In genomic region chr4:52096048-52096447, GRCh38 we compare ENCODE assay signal across 1 cellular context.
TF ChIP-seq lines count a peak whose summit lies in the region.

No MANE protein-coding gene starts in this region.

TF ChIP-seq in GM23338, 12 proteins besides CTCF, POLR2A, EP300 and RAD21:
- TF ChIP-seq ZNF462 (CRISPR knock-in tag; IDR thresholded peaks at IDR 0.05), result no peak
- no peak for TF ChIP-seq ZNF114 (CRISPR knock-in tag; IDR thresholded peaks at IDR 0.05)
- TF ChIP-seq NANOG (IDR thresholded peaks at IDR 0.05; ENCODE audit: borderline replicate concordance), result no peak
- TF ChIP-seq JUNB (IDR thresholded peaks at IDR 0.05; ENCODE audit: unreplicated experiment), result no peak
- TF ChIP-seq ZNF331 (CRISPR knock-in tag; IDR thresholded peaks at IDR 0.05; ENCODE audit: low read depth), result no peak
- TF ChIP-seq EZH2phosphoT487 (IDR thresholded peaks at IDR 0.05; ENCODE audit: unreplicated experiment), result no peak
- TF ChIP-seq REST (IDR thresholded peaks at IDR 0.05; ENCODE audit: unreplicated experiment), result no peak
- no peak for TF ChIP-seq STAT1 (IDR thresholded peaks at IDR 0.05; ENCODE audit: unreplicated experiment)
- TF ChIP-seq POLR2AphosphoS5 (IDR thresholded peaks at IDR 0.05; ENCODE audit: low read depth), result no peak
- TF ChIP-seq ETS1 (IDR thresholded peaks at IDR 0.05), result no peak
- TF ChIP-seq EZH2 (IDR thresholded peaks at IDR 0.05; ENCODE audit: low read depth, unreplicated experiment), result no peak
- TF ChIP-seq CREB1 (CRISPR knock-in tag; IDR thresholded peaks at IDR 0.05; ENCODE audit: low read depth), result no peak
